Comparison of ENCODE assay signal across 14 cellular contexts in the genomic region with DNA sequence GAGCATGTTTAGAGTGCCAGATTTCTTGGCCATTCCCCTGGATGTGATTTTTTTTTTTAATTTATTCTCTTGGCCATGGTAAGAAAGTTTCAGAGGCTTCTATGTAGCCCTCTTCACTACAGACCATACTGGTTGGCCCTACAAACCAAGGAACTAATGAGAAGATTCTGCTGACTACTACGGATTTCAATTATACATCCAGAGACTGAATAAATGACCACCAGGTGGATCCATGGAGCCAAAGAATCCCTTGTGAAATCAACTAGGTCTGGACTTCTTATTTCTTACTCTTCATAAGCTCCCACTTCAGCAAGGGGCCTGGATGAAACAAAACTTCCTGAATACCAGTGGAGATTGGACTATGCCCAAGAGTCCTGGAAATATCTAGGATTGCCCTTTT. TPM values are rescaled to one million over a fixed set of nuclear protein-coding genes. Genes with fewer than 3 reads are reported as not detected.
DNase-seq lines count a peak whose midpoint lies in the region; ATAC-seq and TF ChIP-seq lines count a peak whose summit lies in the region.
"Had no signal": no experiment of that assay in that cellular context is flagged by ENCODE, and none has a peak within 500 bp of the region (broad histone marks: within the 10 kb centered on the region; RNA-seq: fewer than 3 reads in every experiment).

No MANE protein-coding gene starts in this region.

- H3K36me3 Mint-ChIP-seq in HFFc6 (ENCODE audit: low read depth): no peaks in the 10 kb centered on the region
- H3K36me3 Mint-ChIP-seq in activated naive CD4-positive, alpha-beta T cell treated with anti-CD3 and anti-CD28 coated beads for 36 hours (ENCODE audit: low read depth): no peaks in the 10 kb centered on the region

- H3K4me1 Mint-ChIP-seq in HFFc6 (ENCODE audit: low read depth): no peaks in the 10 kb centered on the region
- H3K4me1 Mint-ChIP-seq in activated naive CD4-positive, alpha-beta T cell treated with anti-CD3 and anti-CD28 coated beads for 36 hours (ENCODE audit: low read depth): no peaks in the 10 kb centered on the region

- peaks cover 1% of the 10 kb centered on the region; the same call in 1 of the 2 replicates for H3K27me3 Mint-ChIP-seq in HFFc6 (ENCODE audit: insufficient read depth)
- peaks cover 6% of the 10 kb centered on the region for H3K27me3 Mint-ChIP-seq in activated naive CD4-positive, alpha-beta T cell treated with anti-CD3 and anti-CD28 coated beads for 36 hours (ENCODE audit: low read depth)

- ATAC-seq in GM19397 (IDR thresholded peaks at IDR 0.05; ENCODE audit: unreplicated experiment): no peak

- no peak overlapping the region for H3K27ac ChIP-seq in C4-2B
- H3K27ac ChIP-seq in VCaP: no peak overlapping the region
- H3K27ac ChIP-seq: KMS-11, SJSA1 had no signal

- no peak overlapping the region for H3K27ac Mint-ChIP-seq in HFFc6
- H3K27ac Mint-ChIP-seq in activated naive CD4-positive, alpha-beta T cell treated with anti-CD3 and anti-CD28 coated beads for 36 hours: no peak overlapping the region
- H3K27ac Mint-ChIP-seq: activated T-cell treated with anti-CD3 and anti-CD28 coated beads, Interleukin-2, amount 50 U/mL, for 24 hours had no signal

- CTCF ChIA-PET in activated naive CD4-positive, alpha-beta T cell treated with anti-CD3 and anti-CD28 coated beads for 36 hours (lab: Charles Lee): interaction anchor here (0.9 kb wide), 1 partner anchor 20 kb away, joined by 5 read pairs; no protein-coding TSS in a partner anchor

- DNase-seq in HFFc6 (no peak), iris pigment epithelial cell (ENCODE audit: low read depth) (peak; percentile 15), 8988T (no peak), amygdala (lab: John Stamatoyannopoulos, UW) (no peak)
- no peak for DNase-seq in activated naive CD4-positive, alpha-beta T cell treated with anti-CD3 and anti-CD28 coated beads for 36 hours
- DNase-seq: activated CD4-positive, CD25-positive, alpha-beta regulatory T cell; activated T-cell treated with anti-CD3 and anti-CD28 coated beads, Interleukin-2, amount 50 U/mL, for 24 hours; NCI-H446; retina had no signal

- TF ChIP-seq CTCF in C4-2B (conservative IDR thresholded peaks at IDR 0.05): peak; percentile 34; the same call in 1 of the 2 replicates
- TF ChIP-seq CTCF in HFFc6 (IDR thresholded peaks at IDR 0.05): peak; percentile 54
- 0 out of 2 replicates have a peak, but pooled peaks have one; percentile 7 for TF ChIP-seq CTCF in VCaP (conservative IDR thresholded peaks at IDR 0.05)

- H3K4me3 Mint-ChIP-seq in HFFc6: no peak overlapping the region
- H3K4me3 Mint-ChIP-seq in activated naive CD4-positive, alpha-beta T cell treated with anti-CD3 and anti-CD28 coated beads for 36 hours: no peak overlapping the region
- H3K4me3 Mint-ChIP-seq: activated T-cell treated with anti-CD3 and anti-CD28 coated beads, Interleukin-2, amount 50 U/mL, for 24 hours had no signal

- no peaks in the 10 kb centered on the region for H3K9me3 Mint-ChIP-seq in HFFc6
- H3K9me3 Mint-ChIP-seq in activated naive CD4-positive, alpha-beta T cell treated with anti-CD3 and anti-CD28 coated beads for 36 hours: no peaks in the 10 kb centered on the region
- H3K9me3 Mint-ChIP-seq: activated T-cell treated with anti-CD3 and anti-CD28 coated beads, Interleukin-2, amount 50 U/mL, for 24 hours had no signal

- intact Hi-C loops in activated naive CD4-positive, alpha-beta T cell treated with anti-CD3 and anti-CD28 coated beads for 36 hours (cut with micrococcal nuclease): no loop called here

RNA-seq across cellular contexts. Expression of a gene that starts 27.6 kb away (rescaled TPM):
- 10 to 100 TPM; 38.7 to 52.2 (median 45.5) TPM for total RNA-seq in HFFc6 (2021; fragmentation: NEBNext Ultra II Directional; extraction: Animal tissue kit (Norgen Biotek cat#: 25700))
- 10 to 100 TPM; 25.7 to 25.9 TPM for total RNA-seq in activated naive CD4-positive, alpha-beta T cell treated with anti-CD3 and anti-CD28 coated beads for 36 hours
